In the genomic region with DNA sequence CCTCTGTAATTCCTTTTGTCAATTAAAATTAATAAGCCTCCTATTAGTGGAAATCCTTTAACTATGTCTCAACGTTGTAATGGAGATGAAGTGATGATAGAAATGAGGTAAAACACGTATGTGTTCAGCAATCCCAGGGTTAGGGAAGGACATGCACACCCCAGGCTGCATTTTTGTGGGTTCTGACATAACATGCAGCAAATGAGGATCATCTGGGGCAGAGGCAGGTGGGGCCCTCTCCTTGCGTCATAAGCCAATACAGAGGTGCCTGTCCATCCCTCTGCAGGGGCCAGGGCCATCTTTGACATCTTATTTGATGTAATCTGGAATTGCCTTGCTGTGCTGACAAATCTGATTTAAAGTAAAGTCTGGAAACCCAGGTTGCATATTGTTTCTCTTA, we compare ENCODE assay signal across 1 cellular context.
TF ChIP-seq lines count a peak whose summit lies in the region.

No MANE protein-coding gene starts in this region.

TF ChIP-seq in H1, 55 proteins besides CTCF, POLR2A, EP300 and RAD21 (continued from another document):
- TF ChIP-seq, protein P1, sequence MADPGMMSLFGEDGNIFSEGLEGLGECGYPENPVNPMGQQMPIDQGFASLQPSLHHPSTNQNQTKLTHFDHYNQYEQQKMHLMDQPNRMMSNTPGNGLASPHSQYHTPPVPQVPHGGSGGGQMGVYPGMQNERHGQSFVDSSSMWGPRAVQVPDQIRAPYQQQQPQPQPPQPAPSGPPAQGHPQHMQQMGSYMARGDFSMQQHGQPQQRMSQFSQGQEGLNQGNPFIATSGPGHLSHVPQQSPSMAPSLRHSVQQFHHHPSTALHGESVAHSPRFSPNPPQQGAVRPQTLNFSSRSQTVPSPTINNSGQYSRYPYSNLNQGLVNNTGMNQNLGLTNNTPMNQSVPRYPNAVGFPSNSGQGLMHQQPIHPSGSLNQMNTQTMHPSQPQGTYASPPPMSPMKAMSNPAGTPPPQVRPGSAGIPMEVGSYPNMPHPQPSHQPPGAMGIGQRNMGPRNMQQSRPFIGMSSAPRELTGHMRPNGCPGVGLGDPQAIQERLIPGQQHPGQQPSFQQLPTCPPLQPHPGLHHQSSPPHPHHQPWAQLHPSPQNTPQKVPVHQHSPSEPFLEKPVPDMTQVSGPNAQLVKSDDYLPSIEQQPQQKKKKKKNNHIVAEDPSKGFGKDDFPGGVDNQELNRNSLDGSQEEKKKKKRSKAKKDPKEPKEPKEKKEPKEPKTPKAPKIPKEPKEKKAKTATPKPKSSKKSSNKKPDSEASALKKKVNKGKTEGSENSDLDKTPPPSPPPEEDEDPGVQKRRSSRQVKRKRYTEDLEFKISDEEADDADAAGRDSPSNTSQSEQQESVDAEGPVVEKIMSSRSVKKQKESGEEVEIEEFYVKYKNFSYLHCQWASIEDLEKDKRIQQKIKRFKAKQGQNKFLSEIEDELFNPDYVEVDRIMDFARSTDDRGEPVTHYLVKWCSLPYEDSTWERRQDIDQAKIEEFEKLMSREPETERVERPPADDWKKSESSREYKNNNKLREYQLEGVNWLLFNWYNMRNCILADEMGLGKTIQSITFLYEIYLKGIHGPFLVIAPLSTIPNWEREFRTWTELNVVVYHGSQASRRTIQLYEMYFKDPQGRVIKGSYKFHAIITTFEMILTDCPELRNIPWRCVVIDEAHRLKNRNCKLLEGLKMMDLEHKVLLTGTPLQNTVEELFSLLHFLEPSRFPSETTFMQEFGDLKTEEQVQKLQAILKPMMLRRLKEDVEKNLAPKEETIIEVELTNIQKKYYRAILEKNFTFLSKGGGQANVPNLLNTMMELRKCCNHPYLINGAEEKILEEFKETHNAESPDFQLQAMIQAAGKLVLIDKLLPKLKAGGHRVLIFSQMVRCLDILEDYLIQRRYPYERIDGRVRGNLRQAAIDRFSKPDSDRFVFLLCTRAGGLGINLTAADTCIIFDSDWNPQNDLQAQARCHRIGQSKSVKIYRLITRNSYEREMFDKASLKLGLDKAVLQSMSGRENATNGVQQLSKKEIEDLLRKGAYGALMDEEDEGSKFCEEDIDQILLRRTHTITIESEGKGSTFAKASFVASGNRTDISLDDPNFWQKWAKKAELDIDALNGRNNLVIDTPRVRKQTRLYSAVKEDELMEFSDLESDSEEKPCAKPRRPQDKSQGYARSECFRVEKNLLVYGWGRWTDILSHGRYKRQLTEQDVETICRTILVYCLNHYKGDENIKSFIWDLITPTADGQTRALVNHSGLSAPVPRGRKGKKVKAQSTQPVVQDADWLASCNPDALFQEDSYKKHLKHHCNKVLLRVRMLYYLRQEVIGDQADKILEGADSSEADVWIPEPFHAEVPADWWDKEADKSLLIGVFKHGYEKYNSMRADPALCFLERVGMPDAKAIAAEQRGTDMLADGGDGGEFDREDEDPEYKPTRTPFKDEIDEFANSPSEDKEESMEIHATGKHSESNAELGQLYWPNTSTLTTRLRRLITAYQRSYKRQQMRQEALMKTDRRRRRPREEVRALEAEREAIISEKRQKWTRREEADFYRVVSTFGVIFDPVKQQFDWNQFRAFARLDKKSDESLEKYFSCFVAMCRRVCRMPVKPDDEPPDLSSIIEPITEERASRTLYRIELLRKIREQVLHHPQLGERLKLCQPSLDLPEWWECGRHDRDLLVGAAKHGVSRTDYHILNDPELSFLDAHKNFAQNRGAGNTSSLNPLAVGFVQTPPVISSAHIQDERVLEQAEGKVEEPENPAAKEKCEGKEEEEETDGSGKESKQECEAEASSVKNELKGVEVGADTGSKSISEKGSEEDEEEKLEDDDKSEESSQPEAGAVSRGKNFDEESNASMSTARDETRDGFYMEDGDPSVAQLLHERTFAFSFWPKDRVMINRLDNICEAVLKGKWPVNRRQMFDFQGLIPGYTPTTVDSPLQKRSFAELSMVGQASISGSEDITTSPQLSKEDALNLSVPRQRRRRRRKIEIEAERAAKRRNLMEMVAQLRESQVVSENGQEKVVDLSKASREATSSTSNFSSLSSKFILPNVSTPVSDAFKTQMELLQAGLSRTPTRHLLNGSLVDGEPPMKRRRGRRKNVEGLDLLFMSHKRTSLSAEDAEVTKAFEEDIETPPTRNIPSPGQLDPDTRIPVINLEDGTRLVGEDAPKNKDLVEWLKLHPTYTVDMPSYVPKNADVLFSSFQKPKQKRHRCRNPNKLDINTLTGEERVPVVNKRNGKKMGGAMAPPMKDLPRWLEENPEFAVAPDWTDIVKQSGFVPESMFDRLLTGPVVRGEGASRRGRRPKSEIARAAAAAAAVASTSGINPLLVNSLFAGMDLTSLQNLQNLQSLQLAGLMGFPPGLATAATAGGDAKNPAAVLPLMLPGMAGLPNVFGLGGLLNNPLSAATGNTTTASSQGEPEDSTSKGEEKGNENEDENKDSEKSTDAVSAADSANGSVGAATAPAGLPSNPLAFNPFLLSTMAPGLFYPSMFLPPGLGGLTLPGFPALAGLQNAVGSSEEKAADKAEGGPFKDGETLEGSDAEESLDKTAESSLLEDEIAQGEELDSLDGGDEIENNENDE (IDR thresholded peaks at IDR 0.05; ENCODE audit: insufficient replicate concordance, low read length): no peak
- no peak for TF ChIP-seq NRF1 (IDR thresholded peaks at IDR 0.05; ENCODE audit: low read depth, low read length)
